In genomic region chr19:12365372-12366162, GRCh38 we compare ENCODE assay signal across 1 cellular context.
TF ChIP-seq lines count a peak whose summit lies in the region.

Gene ZNF442, minus strand, starts transcription at chr19:12365683. Its CDS starts 2,052 bp downstream, at chr19:12363631.

TF ChIP-seq in HepG2, 621 proteins besides CTCF, POLR2A, EP300 and RAD21 (continued from another document and continues in another):
- TF ChIP-seq, protein P1, sequence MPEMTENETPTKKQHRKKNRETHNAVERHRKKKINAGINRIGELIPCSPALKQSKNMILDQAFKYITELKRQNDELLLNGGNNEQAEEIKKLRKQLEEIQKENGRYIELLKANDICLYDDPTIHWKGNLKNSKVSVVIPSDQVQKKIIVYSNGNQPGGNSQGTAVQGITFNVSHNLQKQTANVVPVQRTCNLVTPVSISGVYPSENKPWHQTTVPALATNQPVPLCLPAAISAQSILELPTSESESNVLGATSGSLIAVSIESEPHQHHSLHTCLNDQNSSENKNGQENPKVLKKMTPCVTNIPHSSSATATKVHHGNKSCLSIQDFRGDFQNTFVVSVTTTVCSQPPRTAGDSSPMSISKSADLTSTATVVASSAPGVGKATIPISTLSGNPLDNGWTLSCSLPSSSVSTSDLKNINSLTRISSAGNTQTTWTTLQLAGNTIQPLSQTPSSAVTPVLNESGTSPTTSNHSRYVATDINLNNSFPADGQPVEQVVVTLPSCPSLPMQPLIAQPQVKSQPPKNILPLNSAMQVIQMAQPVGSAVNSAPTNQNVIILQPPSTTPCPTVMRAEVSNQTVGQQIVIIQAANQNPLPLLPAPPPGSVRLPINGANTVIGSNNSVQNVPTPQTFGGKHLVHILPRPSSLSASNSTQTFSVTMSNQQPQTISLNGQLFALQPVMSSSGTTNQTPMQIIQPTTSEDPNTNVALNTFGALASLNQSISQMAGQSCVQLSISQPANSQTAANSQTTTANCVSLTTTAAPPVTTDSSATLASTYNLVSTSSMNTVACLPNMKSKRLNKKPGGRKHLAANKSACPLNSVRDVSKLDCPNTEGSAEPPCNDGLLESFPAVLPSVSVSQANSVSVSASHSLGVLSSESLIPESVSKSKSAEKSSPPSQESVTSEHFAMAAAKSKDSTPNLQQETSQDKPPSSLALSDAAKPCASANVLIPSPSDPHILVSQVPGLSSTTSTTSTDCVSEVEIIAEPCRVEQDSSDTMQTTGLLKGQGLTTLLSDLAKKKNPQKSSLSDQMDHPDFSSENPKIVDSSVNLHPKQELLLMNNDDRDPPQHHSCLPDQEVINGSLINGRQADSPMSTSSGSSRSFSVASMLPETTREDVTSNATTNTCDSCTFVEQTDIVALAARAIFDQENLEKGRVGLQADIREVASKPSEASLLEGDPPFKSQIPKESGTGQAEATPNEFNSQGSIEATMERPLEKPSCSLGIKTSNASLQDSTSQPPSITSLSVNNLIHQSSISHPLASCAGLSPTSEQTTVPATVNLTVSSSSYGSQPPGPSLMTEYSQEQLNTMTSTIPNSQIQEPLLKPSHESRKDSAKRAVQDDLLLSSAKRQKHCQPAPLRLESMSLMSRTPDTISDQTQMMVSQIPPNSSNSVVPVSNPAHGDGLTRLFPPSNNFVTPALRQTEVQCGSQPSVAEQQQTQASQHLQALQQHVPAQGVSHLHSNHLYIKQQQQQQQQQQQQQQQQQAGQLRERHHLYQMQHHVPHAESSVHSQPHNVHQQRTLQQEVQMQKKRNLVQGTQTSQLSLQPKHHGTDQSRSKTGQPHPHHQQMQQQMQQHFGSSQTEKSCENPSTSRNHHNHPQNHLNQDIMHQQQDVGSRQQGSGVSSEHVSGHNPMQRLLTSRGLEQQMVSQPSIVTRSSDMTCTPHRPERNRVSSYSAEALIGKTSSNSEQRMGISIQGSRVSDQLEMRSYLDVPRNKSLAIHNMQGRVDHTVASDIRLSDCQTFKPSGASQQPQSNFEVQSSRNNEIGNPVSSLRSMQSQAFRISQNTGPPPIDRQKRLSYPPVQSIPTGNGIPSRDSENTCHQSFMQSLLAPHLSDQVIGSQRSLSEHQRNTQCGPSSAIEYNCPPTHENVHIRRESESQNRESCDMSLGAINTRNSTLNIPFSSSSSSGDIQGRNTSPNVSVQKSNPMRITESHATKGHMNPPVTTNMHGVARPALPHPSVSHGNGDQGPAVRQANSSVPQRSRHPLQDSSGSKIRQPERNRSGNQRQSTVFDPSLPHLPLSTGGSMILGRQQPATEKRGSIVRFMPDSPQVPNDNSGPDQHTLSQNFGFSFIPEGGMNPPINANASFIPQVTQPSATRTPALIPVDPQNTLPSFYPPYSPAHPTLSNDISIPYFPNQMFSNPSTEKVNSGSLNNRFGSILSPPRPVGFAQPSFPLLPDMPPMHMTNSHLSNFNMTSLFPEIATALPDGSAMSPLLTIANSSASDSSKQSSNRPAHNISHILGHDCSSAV (CRISPR knock-in tag; IDR thresholded peaks at IDR 0.05; ENCODE audit: borderline replicate concordance) = no peak
- TF ChIP-seq ATM (IDR thresholded peaks at IDR 0.05; ENCODE audit: borderline replicate concordance) (no peak), ZNF569 (CRISPR knock-in tag; IDR thresholded peaks at IDR 0.05; ENCODE audit: borderline replicate concordance) (no peak), ZNF30 (CRISPR knock-in tag; IDR thresholded peaks at IDR 0.05) (no peak), DR1 (CRISPR knock-in tag; IDR thresholded peaks at IDR 0.05) (peak; percentile 90), ETV5 (CRISPR knock-in tag; IDR thresholded peaks at IDR 0.05; ENCODE audit: borderline replicate concordance) (peak; percentile 48; the same call in 1 of the 2 replicates), REXO4 (CRISPR knock-in tag; IDR thresholded peaks at IDR 0.05; ENCODE audit: borderline replicate concordance) (0 out of 2 replicates have a peak, but pooled peaks have one; percentile 25), NR2C2 (CRISPR knock-in tag; IDR thresholded peaks at IDR 0.05; ENCODE audit: borderline replicate concordance) (peak; percentile 78), ZSCAN12 (CRISPR knock-in tag; IDR thresholded peaks at IDR 0.05) (0 out of 2 replicates have a peak, but pooled peaks have one; percentile 25), SRSF1 (optimal IDR thresholded peaks at IDR 0.05; ENCODE audit: low read depth, low read length) (peak; percentile 54), E2F5 (CRISPR knock-in tag; conservative IDR thresholded peaks at IDR 0.05) (no peak), NFIB (CRISPR knock-in tag; IDR thresholded peaks at IDR 0.05; ENCODE audit: borderline replicate concordance) (no peak), ZNF598 (CRISPR knock-in tag; IDR thresholded peaks at IDR 0.05; ENCODE audit: borderline replicate concordance) (0 out of 2 replicates have a peak, but pooled peaks have one; percentile 40), FOSL2 (CRISPR knock-in tag; IDR thresholded peaks at IDR 0.05) (peak; percentile 15; the same call in 1 of the 2 replicates), TFAP4 (IDR thresholded peaks at IDR 0.05; ENCODE audit: borderline replicate concordance, low read depth) (peak; percentile 9; the same call in 1 of the 2 replicates), DMTF1 (CRISPR knock-in tag; IDR thresholded peaks at IDR 0.05) (no peak), STAT5B (CRISPR knock-in tag; IDR thresholded peaks at IDR 0.05) (no peak; the same call in 1 of the 2 replicates), KAT2B (IDR thresholded peaks at IDR 0.05; ENCODE audit: borderline replicate concordance, low read depth, low read length) (no peak), ZZZ3 (CRISPR knock-in tag; IDR thresholded peaks at IDR 0.05; ENCODE audit: borderline replicate concordance) (0 out of 2 replicates have a peak, but pooled peaks have one; percentile 47), KLF16 (CRISPR knock-in tag; IDR thresholded peaks at IDR 0.05) (peak in 1 of 2 experiments; percentile 74; a peak in 2 of 4 replicates), ZNF557 (CRISPR knock-in tag; IDR thresholded peaks at IDR 0.05) (0 out of 2 replicates have a peak, but pooled peaks have one; percentile 32), ZNF17 (CRISPR knock-in tag; IDR thresholded peaks at IDR 0.05) (no peak), KLF9 (CRISPR knock-in tag; IDR thresholded peaks at IDR 0.05; ENCODE audit: low read depth) (0 out of 2 replicates have a peak, but pooled peaks have one; percentile 25), NFYB (CRISPR knock-in tag; IDR thresholded peaks at IDR 0.05) (peak; percentile 91), TSC22D2 (CRISPR knock-in tag; IDR thresholded peaks at IDR 0.05; ENCODE audit: borderline replicate concordance) (no peak), PRMT3 (CRISPR knock-in tag; IDR thresholded peaks at IDR 0.05; ENCODE audit: borderline replicate concordance, low read depth) (no peak), TCF7L2 (IDR thresholded peaks at IDR 0.05; ENCODE audit: low read depth, low read length) (no peak), PAXIP1 (CRISPR knock-in tag; conservative IDR thresholded peaks at IDR 0.05) (no peak), TAF1 (CRISPR knock-in tag; IDR thresholded peaks at IDR 0.05) (peak; percentile 93), ZNF773 (CRISPR knock-in tag; IDR thresholded peaks at IDR 0.05; ENCODE audit: borderline replicate concordance) (no peak), TMF1 (CRISPR knock-in tag; IDR thresholded peaks at IDR 0.05; ENCODE audit: low read depth) (peak; percentile 80; the same call in 1 of the 2 replicates)
- TF ChIP-seq, protein P2, sequence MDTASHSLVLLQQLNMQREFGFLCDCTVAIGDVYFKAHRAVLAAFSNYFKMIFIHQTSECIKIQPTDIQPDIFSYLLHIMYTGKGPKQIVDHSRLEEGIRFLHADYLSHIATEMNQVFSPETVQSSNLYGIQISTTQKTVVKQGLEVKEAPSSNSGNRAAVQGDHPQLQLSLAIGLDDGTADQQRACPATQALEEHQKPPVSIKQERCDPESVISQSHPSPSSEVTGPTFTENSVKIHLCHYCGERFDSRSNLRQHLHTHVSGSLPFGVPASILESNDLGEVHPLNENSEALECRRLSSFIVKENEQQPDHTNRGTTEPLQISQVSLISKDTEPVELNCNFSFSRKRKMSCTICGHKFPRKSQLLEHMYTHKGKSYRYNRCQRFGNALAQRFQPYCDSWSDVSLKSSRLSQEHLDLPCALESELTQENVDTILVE (CRISPR knock-in tag; IDR thresholded peaks at IDR 0.05) = peak; percentile 17; the same call in 1 of the 2 replicates
- TF ChIP-seq, protein P3, sequence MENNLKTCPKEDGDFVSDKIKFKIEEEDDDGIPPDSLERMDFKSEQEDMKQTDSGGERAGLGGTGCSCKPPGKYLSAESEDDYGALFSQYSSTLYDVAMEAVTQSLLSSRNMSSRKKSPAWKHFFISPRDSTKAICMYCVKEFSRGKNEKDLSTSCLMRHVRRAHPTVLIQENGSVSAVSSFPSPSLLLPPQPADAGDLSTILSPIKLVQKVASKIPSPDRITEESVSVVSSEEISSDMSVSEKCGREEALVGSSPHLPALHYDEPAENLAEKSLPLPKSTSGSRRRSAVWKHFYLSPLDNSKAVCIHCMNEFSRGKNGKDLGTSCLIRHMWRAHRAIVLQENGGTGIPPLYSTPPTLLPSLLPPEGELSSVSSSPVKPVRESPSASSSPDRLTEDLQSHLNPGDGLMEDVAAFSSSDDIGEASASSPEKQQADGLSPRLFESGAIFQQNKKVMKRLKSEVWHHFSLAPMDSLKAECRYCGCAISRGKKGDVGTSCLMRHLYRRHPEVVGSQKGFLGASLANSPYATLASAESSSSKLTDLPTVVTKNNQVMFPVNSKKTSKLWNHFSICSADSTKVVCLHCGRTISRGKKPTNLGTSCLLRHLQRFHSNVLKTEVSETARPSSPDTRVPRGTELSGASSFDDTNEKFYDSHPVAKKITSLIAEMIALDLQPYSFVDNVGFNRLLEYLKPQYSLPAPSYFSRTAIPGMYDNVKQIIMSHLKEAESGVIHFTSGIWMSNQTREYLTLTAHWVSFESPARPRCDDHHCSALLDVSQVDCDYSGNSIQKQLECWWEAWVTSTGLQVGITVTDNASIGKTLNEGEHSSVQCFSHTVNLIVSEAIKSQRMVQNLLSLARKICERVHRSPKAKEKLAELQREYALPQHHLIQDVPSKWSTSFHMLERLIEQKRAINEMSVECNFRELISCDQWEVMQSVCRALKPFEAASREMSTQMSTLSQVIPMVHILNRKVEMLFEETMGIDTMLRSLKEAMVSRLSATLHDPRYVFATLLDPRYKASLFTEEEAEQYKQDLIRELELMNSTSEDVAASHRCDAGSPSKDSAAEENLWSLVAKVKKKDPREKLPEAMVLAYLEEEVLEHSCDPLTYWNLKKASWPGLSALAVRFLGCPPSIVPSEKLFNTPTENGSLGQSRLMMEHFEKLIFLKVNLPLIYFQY (CRISPR knock-in tag; IDR thresholded peaks at IDR 0.05; ENCODE audit: borderline replicate concordance) = peak; percentile 43; the same call in 1 of the 2 replicates
- TF ChIP-seq, protein P4, sequence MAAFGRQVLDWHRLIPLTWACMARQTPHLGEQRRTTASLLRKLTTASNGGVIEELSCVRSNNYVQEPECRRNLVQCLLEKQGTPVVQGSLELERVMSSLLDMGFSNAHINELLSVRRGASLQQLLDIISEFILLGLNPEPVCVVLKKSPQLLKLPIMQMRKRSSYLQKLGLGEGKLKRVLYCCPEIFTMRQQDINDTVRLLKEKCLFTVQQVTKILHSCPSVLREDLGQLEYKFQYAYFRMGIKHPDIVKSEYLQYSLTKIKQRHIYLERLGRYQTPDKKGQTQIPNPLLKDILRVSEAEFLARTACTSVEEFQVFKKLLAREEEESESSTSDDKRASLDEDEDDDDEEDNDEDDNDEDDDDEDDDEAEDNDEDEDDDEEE (CRISPR knock-in tag; IDR thresholded peaks at IDR 0.05) = no peak
